Comparison of ENCODE assay signal across 16 cellular contexts in genomic region chr9:107684224-107684623, GRCh38.
A peak's percentile ranks its signal among the peaks of the same experiment; 100 is the strongest.
DNase-seq lines count a peak whose midpoint lies in the region; ATAC-seq, FAIRE-seq and TF ChIP-seq lines count a peak whose summit lies in the region.
"Had no signal": no experiment of that assay in that cellular context is flagged by ENCODE, and none has a peak within 500 bp of the region (broad histone marks: within the 10 kb centered on the region; RNA-seq: fewer than 3 reads in every experiment).

No MANE protein-coding gene starts in this region.

- H3K9me3 ChIP-seq in K562 (replicated peaks; ENCODE audit: control insufficient read depth, insufficient read depth, low read depth, low read length) (no peaks in the 10 kb centered on the region), testis (no peaks in the 10 kb centered on the region), ascending aorta (no peaks in the 10 kb centered on the region)
- H3K9me3 ChIP-seq: thyroid gland had no signal

- H2AFZ ChIP-seq in K562 (ENCODE audit: low read depth, low read length) = 0 out of 2 replicates have a peak overlapping the region, but pooled peaks have one; percentile 44
- H2AFZ ChIP-seq: parathyroid adenoma had no signal

- no peak overlapping the region for H3K27ac Mint-ChIP-seq in HFFc6
- H3K27ac Mint-ChIP-seq: activated CD8-positive, alpha-beta memory T cell treated with anti-CD3 and anti-CD28 coated beads, Interleukin-2, amount 10 ng/mL, durations not matched to agents 7 days and 5 days had no signal

- H3K36me3 Mint-ChIP-seq in HFFc6 (ENCODE audit: low read depth) = no peaks in the 10 kb centered on the region
- H3K36me3 Mint-ChIP-seq: activated CD8-positive, alpha-beta memory T cell treated with anti-CD3 and anti-CD28 coated beads, Interleukin-2, amount 10 ng/mL, durations not matched to agents 7 days and 5 days had no signal

- no peak for TF ChIP-seq RAD21 in K562 (CRISPR knock-in tag; conservative IDR thresholded peaks at IDR 0.05 in 1 of 2, IDR thresholded peaks at IDR 0.05 in 1 of 2)

- no peak overlapping the region for H3K9ac ChIP-seq in K562 (ENCODE audit: insufficient read depth in 1 of 2, low read depth in 2 of 2, low read length in 2 of 2)
- H3K9ac ChIP-seq: parathyroid adenoma had no signal

- no peak overlapping the region for H3K4me3 Mint-ChIP-seq in HFFc6
- H3K4me3 Mint-ChIP-seq: activated CD8-positive, alpha-beta memory T cell treated with anti-CD3 and anti-CD28 coated beads, Interleukin-2, amount 10 ng/mL, durations not matched to agents 7 days and 5 days had no signal

- no peaks in the 10 kb centered on the region for H3K9me1 ChIP-seq in K562 (ENCODE audit: control insufficient read depth, insufficient read depth, low read length)

- ATAC-seq in K562 = peak; percentile 42; the same call in 1 of the 3 replicates
- ATAC-seq: activated CD8-positive, alpha-beta memory T cell treated with anti-CD3 and anti-CD28 coated beads, Interleukin-2, amount 10 ng/mL, durations not matched to agents 7 days and 5 days had no signal

- H3K4me1 ChIP-seq in K562 (replicated peaks in 1 of 2; ENCODE audit: control insufficient read depth in 2 of 2, insufficient read depth in 2 of 2, low read length in 2 of 2) = no peaks in the 10 kb centered on the region; a peak in 1 of 5 replicates
- no peaks in the 10 kb centered on the region for H3K4me1 ChIP-seq in testis
- H3K4me1 ChIP-seq in ascending aorta = peaks cover 0 to 7% of the 10 kb centered on the region in 2 donors
- H3K4me1 ChIP-seq: parathyroid adenoma, thyroid gland had no signal

- H4K20me1 ChIP-seq in K562 (replicated peaks; ENCODE audit: control insufficient read depth, insufficient read depth, low read length) = no peaks in the 10 kb centered on the region

- H3K27me3 ChIP-seq in K562 (ENCODE audit: control insufficient read depth in 2 of 2, insufficient read depth in 2 of 2, low read length in 2 of 2) (peaks cover 4 to 23% of the 10 kb centered on the region in 2 experiments; a peak in 3 of 5 replicates), testis (no peaks in the 10 kb centered on the region), ascending aorta (no peaks in the 10 kb centered on the region)
- H3K27me3 ChIP-seq: thyroid gland had no signal

- no TSS peak for BruUV-seq in K562 (replicated peaks; lab: Mats Ljungman, UMichigan)

- H3K27ac ChIP-seq in K562 (ENCODE audit: extremely low read depth, low read depth, low read length) (no peak overlapping the region), testis (no peak overlapping the region), ascending aorta (no peak overlapping the region)
- H3K27ac ChIP-seq: parathyroid adenoma, thyroid gland had no signal

- TF ChIP-seq POLR2A in K562 (conservative IDR thresholded peaks at IDR 0.05) (no peak), testis (IDR thresholded peaks at IDR 0.05) (no peak)

- H3K4me1 Mint-ChIP-seq in HFFc6 (ENCODE audit: low read depth) = no peaks in the 10 kb centered on the region
- H3K4me1 Mint-ChIP-seq: activated CD8-positive, alpha-beta memory T cell treated with anti-CD3 and anti-CD28 coated beads, Interleukin-2, amount 10 ng/mL, durations not matched to agents 7 days and 5 days had no signal

- no peak overlapping the region for H3K4me2 ChIP-seq in K562 (ENCODE audit: insufficient read depth, low read length)

- CTCF ChIA-PET in K562 (lab: Yijun Ruan, JAX; ENCODE audit: low intra/inter-chr PET ratio) = no interaction called here

- POLR2A ChIA-PET in K562 (lab: Yijun Ruan, JAX) = interaction anchor here (0.7 kb wide), 1 partner anchor 9 kb away, joined by 3 read pairs; no protein-coding TSS in a partner anchor

- TF ChIP-seq CTCF in HFFc6 (IDR thresholded peaks at IDR 0.05) = no peak
- TF ChIP-seq CTCF in K562 (IDR thresholded peaks at IDR 0.05 in 2 of 3, conservative IDR thresholded peaks at IDR 0.05 in 1 of 3; ENCODE audit: insufficient read depth in 2 of 3, low read depth in 1 of 3, low read length in 3 of 3) = no peak
- TF ChIP-seq CTCF in testis (IDR thresholded peaks at IDR 0.05) = no peak
- no peak for TF ChIP-seq CTCF in ascending aorta (IDR thresholded peaks at IDR 0.05)

- peaks cover 6% of the 10 kb centered on the region for H3K27me3 Mint-ChIP-seq in HFFc6 (ENCODE audit: insufficient read depth)
- H3K27me3 Mint-ChIP-seq: activated CD8-positive, alpha-beta memory T cell treated with anti-CD3 and anti-CD28 coated beads, Interleukin-2, amount 10 ng/mL, durations not matched to agents 7 days and 5 days had no signal

- H3K36me3 ChIP-seq in K562 (ENCODE audit: control insufficient read depth, insufficient read depth, low read length) (no peaks in the 10 kb centered on the region), testis (ENCODE audit: low read depth, missing control alignments) (no peaks in the 10 kb centered on the region), ascending aorta (no peaks in the 10 kb centered on the region)
- H3K36me3 ChIP-seq: thyroid gland had no signal

- no peak overlapping the region for H3K4me3 ChIP-seq in K562
- no peak overlapping the region for H3K4me3 ChIP-seq in testis
- no peak overlapping the region for H3K4me3 ChIP-seq in ascending aorta
- H3K4me3 ChIP-seq: thyroid gland had no signal

- FAIRE-seq in K562 (lab: Jason Lieb, UNC) = no peak
- FAIRE-seq: GM19239 had no signal

- no peak for TF ChIP-seq EP300 in K562 (IDR thresholded peaks at IDR 0.05; ENCODE audit: low read length)

- DNase-seq in A172 (ENCODE audit: low spot score) (peak; percentile 24), HFFc6 (peak; percentile 13), K562 (ENCODE audit: extremely low read depth in 1 of 4, low spot score in 3 of 4) (peak in 1 of 4 experiments; percentile 3), islet precursor cell (peak; percentile 54), testis (no peak), ascending aorta (ENCODE audit: low spot score in 2 of 2) (no peak), DMS153 (lab: John Stamatoyannopoulos, UW) (no peak)
- DNase-seq in stimulated activated naive CD4-positive, alpha-beta T cell treated with Interleukin-2 at 50 U/mL for 16 hours (lab: John Stamatoyannopoulos, UW) = no peak
- DNase-seq: activated CD8-positive, alpha-beta memory T cell treated with anti-CD3 and anti-CD28 coated beads, Interleukin-2, amount 10 ng/mL, durations not matched to agents 7 days and 5 days; activated naive CD4-positive, alpha-beta T cell treated with anti-CD3 and anti-CD28 coated beads, Interleukin-2, amount 50 U/mL, for 16 hours; DND-41; NCI-H2081; stimulated activated CD4-positive, alpha-beta T cell treated with anti-CD3 and anti-CD28 coated beads, Interleukin-12 subunit alpha, Interleukin-12 subunit beta, amount 100 ng/mL, for 4 hours; thyroid gland had no signal

- peaks cover 3% of the 10 kb centered on the region; the same call in 1 of the 2 replicates for H3K9me3 Mint-ChIP-seq in HFFc6

- H3K79me2 ChIP-seq in K562 (ENCODE audit: control insufficient read depth, insufficient read depth, low read length) = no peaks in the 10 kb centered on the region
- H3K79me2 ChIP-seq: parathyroid adenoma had no signal

- intact Hi-C loops in K562 (cut with micrococcal nuclease) = no loop called here
- intact Hi-C loops in testis (cut with DNase I; ENCODE audit: low total_unique reads) = no loop called here
- intact Hi-C loops in ascending aorta (cut with DNase I) = no loop called here

- in situ Hi-C loops in K562 (cut with MboI) = no loop called here

- WGBS in K562 (ENCODE audit: insufficient coverage, low coverage, missing lambda C conversion rate) = 24% methylated on average over 6 of the region's 6 CpGs
- WGBS in testis, 2 donors = 92 to 94% methylated on average over 6 of the region's 6 CpGs

TF ChIP-seq in K562, 482 proteins besides CTCF, POLR2A, EP300 and RAD21:
- peak; percentile 65 for TF ChIP-seq ATF3 (IDR thresholded peaks at IDR 0.05)
- TF ChIP-seq ATF3 (CRISPR knock-in tag; conservative IDR thresholded peaks at IDR 0.05) = no peak
- no peak for TF ChIP-seq HEY1 (CRISPR knock-in tag; IDR thresholded peaks at IDR 0.05; ENCODE audit: borderline replicate concordance)
- no peak for TF ChIP-seq ZNF224 (CRISPR knock-in tag; IDR thresholded peaks at IDR 0.05)
- TF ChIP-seq CBX3 (IDR thresholded peaks at IDR 0.05; ENCODE audit: borderline replicate concordance in 1 of 2, low read length in 2 of 2) = no peak
- TF ChIP-seq ZNF121 (CRISPR knock-in tag; conservative IDR thresholded peaks at IDR 0.05) = no peak
- TF ChIP-seq MAFG (tag; conservative IDR thresholded peaks at IDR 0.05) = peak; percentile 44; the same call in 1 of the 2 replicates
- TF ChIP-seq PKNOX1 (IDR thresholded peaks at IDR 0.05) = no peak
- TF ChIP-seq JUND (IDR thresholded peaks at IDR 0.05; ENCODE audit: borderline replicate concordance, low read depth, low read length) = peak; percentile 28; the same call in 1 of the 2 replicates
- TF ChIP-seq JUND (tag; IDR thresholded peaks at IDR 0.05; ENCODE audit: borderline replicate concordance, low read depth, low read length) = 0 out of 3 replicates have a peak, but pooled peaks have one; percentile 51
- no peak for TF ChIP-seq SP1 (CRISPR knock-in tag; IDR thresholded peaks at IDR 0.05)
- TF ChIP-seq FOSL1 (tag; conservative IDR thresholded peaks at IDR 0.05) = peak; percentile 79
- TF ChIP-seq NFE2 (IDR thresholded peaks at IDR 0.05; ENCODE audit: low read depth) = 0 out of 2 replicates have a peak, but pooled peaks have one; percentile 6
- no peak for TF ChIP-seq MEF2A (IDR thresholded peaks at IDR 0.05; ENCODE audit: control insufficient read depth, low read depth, low read length)
- TF ChIP-seq RHOXF2B (CRISPR knock-in tag; conservative IDR thresholded peaks at IDR 0.05) = no peak
- TF ChIP-seq ARID1B (IDR thresholded peaks at IDR 0.05) = no peak
TF ChIP-seq in K562: peak in this region for 5.

Comparison
In these comparisons a context has a peak if more than half of its experiments do, and no peak if none do; other contexts are left out.
1. DNase-seq: peak in A172 (single experiment), HFFc6 (single experiment) and islet precursor cell (single experiment); none in stimulated activated naive CD4-positive, alpha-beta T cell treated with Interleukin-2 at 50 U/mL for 16 hours (single experiment), testis (single experiment), ascending aorta (0 of 2) and DMS153 (single experiment).